Comparison of ENCODE assay signal across 1 cellular context in genomic region chr20:12721636-12722035, GRCh38.
TF ChIP-seq lines count a peak whose summit lies in the region.

No MANE protein-coding gene starts in this region.

TF ChIP-seq in GM23338, 12 proteins besides CTCF, POLR2A, EP300 and RAD21 (continued from another document):
- TF ChIP-seq ZNF462 (CRISPR knock-in tag; IDR thresholded peaks at IDR 0.05) (no peak), POLR2AphosphoS5 (IDR thresholded peaks at IDR 0.05; ENCODE audit: low read depth) (no peak), JUNB (IDR thresholded peaks at IDR 0.05; ENCODE audit: unreplicated experiment) (no peak), CREB1 (CRISPR knock-in tag; IDR thresholded peaks at IDR 0.05; ENCODE audit: low read depth) (no peak), EZH2phosphoT487 (IDR thresholded peaks at IDR 0.05; ENCODE audit: unreplicated experiment) (no peak), NANOG (IDR thresholded peaks at IDR 0.05; ENCODE audit: borderline replicate concordance) (no peak), ZNF331 (CRISPR knock-in tag; IDR thresholded peaks at IDR 0.05; ENCODE audit: low read depth) (no peak), EZH2 (IDR thresholded peaks at IDR 0.05; ENCODE audit: low read depth, unreplicated experiment) (no peak), ETS1 (IDR thresholded peaks at IDR 0.05) (no peak), STAT1 (IDR thresholded peaks at IDR 0.05; ENCODE audit: unreplicated experiment) (no peak), REST (IDR thresholded peaks at IDR 0.05; ENCODE audit: unreplicated experiment) (no peak)
